Comparison of ENCODE assay signal across 28 cellular contexts in the genomic region with DNA sequence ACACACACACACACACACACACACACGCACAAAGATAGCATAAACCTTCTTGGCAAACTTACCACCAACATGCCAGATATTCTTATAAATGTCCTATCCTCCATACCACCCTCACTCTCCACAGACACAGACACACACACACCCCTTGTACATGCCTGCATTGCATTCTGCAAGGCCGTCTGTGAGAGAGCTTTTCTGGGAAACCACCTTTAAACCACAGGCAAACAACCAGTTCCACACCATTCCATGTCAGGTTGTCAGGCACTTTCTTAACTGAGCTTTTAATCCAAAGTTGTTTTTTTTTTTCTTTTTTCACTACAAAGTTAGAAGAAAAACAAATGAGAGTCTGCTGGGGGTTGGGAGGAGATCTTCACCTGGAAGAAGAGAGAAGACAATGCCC.
"Had no signal": no experiment of that assay in that cellular context is flagged by ENCODE, and none has a peak within 500 bp of the region (broad histone marks: within the 10 kb centered on the region; RNA-seq: fewer than 3 reads in every experiment).

No MANE protein-coding gene starts in this region.

- DNase-seq: colonic mucosa; effector CD8-positive, alpha-beta T cell; hypothalamus; immature natural killer cell; mesendoderm; midbrain; naive thymus-derived CD4-positive, alpha-beta T cell; nephron progenitor cell; nucleus accumbens; right cardiac atrium; sigmoid colon; stimulated activated CD4-positive, alpha-beta T cell treated with anti-CD3 and anti-CD28 coated beads, Interleukin-2, amount 100 ng/mL, for 24 hours; stimulated activated CD4-positive, alpha-beta T cell treated with anti-CD3 and anti-CD28 coated beads, Interleukin-4, amount 100 ng/mL, for 24 hours; stimulated activated naive CD4-positive, alpha-beta T cell treated with Interleukin-2 at 50 U/mL for 16 hours; stomach; substantia nigra; testis; tibial artery; upper lobe of right lung; uterus had no signal

- H3K4me1 ChIP-seq: colonic mucosa, prostate gland, uterus had no signal

- H3K4me1 Mint-ChIP-seq: naive thymus-derived CD4-positive, alpha-beta T cell; stimulated activated effector memory CD8-positive, alpha-beta T cell treated with anti-CD3 and anti-CD28 coated beads, Interleukin-12 subunit alpha, Interleukin-12 subunit beta, amount 100 ng/mL, for 72 hours had no signal

- H3K27ac ChIP-seq: colonic mucosa, prostate gland, testis, tibial artery, upper lobe of right lung had no signal

- H3K36me3 ChIP-seq: colonic mucosa, prostate gland, sigmoid colon, stomach, tibial artery, upper lobe of right lung, uterus had no signal

- H3K4me3 ChIP-seq: colonic mucosa, lung, prostate gland, sigmoid colon, stomach, testis, tibial artery, upper lobe of right lung, uterus had no signal

- H3K27ac Mint-ChIP-seq: dendritic cell treated with granulocyte-macrophage colony-stimulating factor and Interleukin-4, amounts not matched to agents 40 ng/mL and 50 ng/mL, for 4 days; immature natural killer cell; naive thymus-derived CD4-positive, alpha-beta T cell; nephron progenitor cell; stimulated activated effector memory CD8-positive, alpha-beta T cell treated with anti-CD3 and anti-CD28 coated beads, Interleukin-12 subunit alpha, Interleukin-12 subunit beta, amount 100 ng/mL, for 72 hours had no signal

- H3K9me3 Mint-ChIP-seq: dendritic cell treated with granulocyte-macrophage colony-stimulating factor and Interleukin-4, amounts not matched to agents 40 ng/mL and 50 ng/mL, for 4 days; immature natural killer cell; nephron progenitor cell; stimulated activated effector memory CD8-positive, alpha-beta T cell treated with anti-CD3 and anti-CD28 coated beads, Interleukin-12 subunit alpha, Interleukin-12 subunit beta, amount 100 ng/mL, for 72 hours had no signal

- H3K9me3 ChIP-seq: colonic mucosa, prostate gland, sigmoid colon, stomach, testis, tibial artery, upper lobe of right lung, uterus had no signal

- FAIRE-seq: endothelial cell of umbilical vein, frontal cortex, keratinocyte had no signal

- H3K36me3 Mint-ChIP-seq: immature natural killer cell; naive thymus-derived CD4-positive, alpha-beta T cell; stimulated activated effector memory CD8-positive, alpha-beta T cell treated with anti-CD3 and anti-CD28 coated beads, Interleukin-12 subunit alpha, Interleukin-12 subunit beta, amount 100 ng/mL, for 72 hours had no signal

- ATAC-seq: left lobe of liver; naive thymus-derived CD4-positive, alpha-beta T cell; right cardiac atrium; upper lobe of right lung had no signal

- H3K27me3 ChIP-seq: colonic mucosa, sigmoid colon, testis, tibial artery, upper lobe of right lung, uterus had no signal

- H3K4me3 Mint-ChIP-seq: dendritic cell treated with granulocyte-macrophage colony-stimulating factor and Interleukin-4, amounts not matched to agents 40 ng/mL and 50 ng/mL, for 4 days; immature natural killer cell; naive thymus-derived CD4-positive, alpha-beta T cell; nephron progenitor cell; stimulated activated effector memory CD8-positive, alpha-beta T cell treated with anti-CD3 and anti-CD28 coated beads, Interleukin-12 subunit alpha, Interleukin-12 subunit beta, amount 100 ng/mL, for 72 hours had no signal
